In the genomic region with DNA sequence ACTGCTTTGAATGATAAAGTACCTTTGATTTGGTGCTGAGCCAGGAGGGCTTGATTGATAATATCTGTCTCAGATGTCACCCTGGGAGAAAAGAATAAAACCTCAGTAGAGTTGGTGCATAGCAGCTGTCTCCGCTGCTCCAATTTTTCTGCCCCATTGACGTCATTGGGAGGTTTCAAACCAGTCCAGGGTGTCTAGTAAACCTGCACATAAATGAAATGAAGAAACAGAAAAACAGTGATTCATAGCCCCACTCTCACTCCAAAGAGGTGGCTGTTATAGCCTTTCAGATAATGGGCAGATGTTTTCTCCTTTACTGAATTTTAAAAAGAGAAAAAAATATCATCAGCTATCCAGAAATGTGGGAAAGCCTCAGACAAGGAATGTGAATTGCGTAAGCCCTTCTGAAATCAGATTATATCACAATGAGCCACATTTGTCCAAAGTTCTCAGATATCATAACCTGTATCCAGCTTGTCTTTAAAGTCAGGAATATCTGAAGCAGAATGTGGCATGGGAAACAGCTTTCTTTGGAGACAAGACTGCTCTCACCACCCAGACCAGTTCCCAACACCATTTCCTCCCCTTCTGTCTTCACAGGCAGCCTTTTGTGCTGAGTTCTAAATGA, we compare ENCODE assay signal across 8 cellular contexts.
DNase-seq lines count a peak whose midpoint lies in the region; ATAC-seq and TF ChIP-seq lines count a peak whose summit lies in the region.

No MANE protein-coding gene starts in this region.

- no peaks in the 10 kb centered on the region for H3K27me3 ChIP-seq in Peyer's patch

- TF ChIP-seq CTCF in fibroblast of the aortic adventitia (IDR thresholded peaks at IDR 0.05; ENCODE audit: insufficient read depth, low read length) (no peak), Peyer's patch (IDR thresholded peaks at IDR 0.05) (no peak)

- no peaks in the 10 kb centered on the region for H3K36me3 ChIP-seq in Peyer's patch

- peaks cover 4% of the 10 kb centered on the region for H3K9me3 Mint-ChIP-seq in activated CD4-positive, alpha-beta T cell treated with anti-CD3 and anti-CD28 coated beads, Interleukin-2, amount 10 ng/mL, durations not matched to agents 7 days and 5 days
- no peaks in the 10 kb centered on the region for H3K9me3 Mint-ChIP-seq in stimulated activated effector memory CD8-positive, alpha-beta T cell treated with anti-CD3 and anti-CD28 coated beads, Interleukin-12 subunit alpha, Interleukin-12 subunit beta, amount 100 ng/mL, for 72 hours

- no peaks in the 10 kb centered on the region for H3K4me1 ChIP-seq in Peyer's patch

- no peaks in the 10 kb centered on the region for H3K9me3 ChIP-seq in Peyer's patch

- DNase-seq in NCI-H2196 (lab: John Stamatoyannopoulos, UW; ENCODE audit: unreplicated experiment) (peak; percentile 31), NCI-H2196 treated with DMSO at 0.1 percent for 48 hours (lab: John Stamatoyannopoulos, UW; ENCODE audit: unreplicated experiment) (no peak), fibroblast of the aortic adventitia (ENCODE audit: low read depth) (peak; percentile 75), NCI-H2081 treated with DMSO at 0.1 percent for 48 hours (lab: John Stamatoyannopoulos, UW) (no peak), Peyer's patch (no peak)
- peak; percentile 45 for DNase-seq in activated CD4-positive, alpha-beta T cell treated with anti-CD3 and anti-CD28 coated beads, Interleukin-2, amount 10 ng/mL, durations not matched to agents 7 days and 5 days
- no peak for DNase-seq in stimulated activated effector memory CD8-positive, alpha-beta T cell treated with anti-CD3 and anti-CD28 coated beads, Interleukin-12 subunit alpha, Interleukin-12 subunit beta, amount 100 ng/mL, for 72 hours (ENCODE audit: low spot score in 2 of 2)

- H3K27ac Mint-ChIP-seq in activated CD4-positive, alpha-beta T cell treated with anti-CD3 and anti-CD28 coated beads, Interleukin-2, amount 10 ng/mL, durations not matched to agents 7 days and 5 days: peak overlapping the region; percentile 67
- H3K27ac Mint-ChIP-seq in stimulated activated effector memory CD8-positive, alpha-beta T cell treated with anti-CD3 and anti-CD28 coated beads, Interleukin-12 subunit alpha, Interleukin-12 subunit beta, amount 100 ng/mL, for 72 hours: no peak overlapping the region

- H3K36me3 Mint-ChIP-seq in activated CD4-positive, alpha-beta T cell treated with anti-CD3 and anti-CD28 coated beads, Interleukin-2, amount 10 ng/mL, durations not matched to agents 7 days and 5 days (ENCODE audit: low read depth): no peaks in the 10 kb centered on the region
- H3K36me3 Mint-ChIP-seq in stimulated activated effector memory CD8-positive, alpha-beta T cell treated with anti-CD3 and anti-CD28 coated beads, Interleukin-12 subunit alpha, Interleukin-12 subunit beta, amount 100 ng/mL, for 72 hours: no peaks in the 10 kb centered on the region

- H3K4me1 Mint-ChIP-seq in activated CD4-positive, alpha-beta T cell treated with anti-CD3 and anti-CD28 coated beads, Interleukin-2, amount 10 ng/mL, durations not matched to agents 7 days and 5 days: peaks cover 30% of the 10 kb centered on the region
- peaks cover 6% of the 10 kb centered on the region for H3K4me1 Mint-ChIP-seq in stimulated activated effector memory CD8-positive, alpha-beta T cell treated with anti-CD3 and anti-CD28 coated beads, Interleukin-12 subunit alpha, Interleukin-12 subunit beta, amount 100 ng/mL, for 72 hours

- no peak for TF ChIP-seq POLR2A in Peyer's patch (IDR thresholded peaks at IDR 0.05)

- CTCF ChIA-PET in activated CD4-positive, alpha-beta T cell treated with anti-CD3 and anti-CD28 coated beads, Interleukin-2, amount 10 ng/mL, durations not matched to agents 7 days and 5 days (lab: Charles Lee): interaction anchor here (0.6 to 1.7 kb wide), 2 partner anchors 13 to 1362 kb away, joined by 3 read pairs; no protein-coding TSS in a partner anchor

- H3K4me3 Mint-ChIP-seq in activated CD4-positive, alpha-beta T cell treated with anti-CD3 and anti-CD28 coated beads, Interleukin-2, amount 10 ng/mL, durations not matched to agents 7 days and 5 days: peak overlapping the region; percentile 18
- no peak overlapping the region for H3K4me3 Mint-ChIP-seq in stimulated activated effector memory CD8-positive, alpha-beta T cell treated with anti-CD3 and anti-CD28 coated beads, Interleukin-12 subunit alpha, Interleukin-12 subunit beta, amount 100 ng/mL, for 72 hours

- H3K27me3 Mint-ChIP-seq in activated CD4-positive, alpha-beta T cell treated with anti-CD3 and anti-CD28 coated beads, Interleukin-2, amount 10 ng/mL, durations not matched to agents 7 days and 5 days: no peaks in the 10 kb centered on the region

- H3K4me3 ChIP-seq in fibroblast of the aortic adventitia (ENCODE audit: low read depth, low read length): no peak overlapping the region
- no peak overlapping the region for H3K4me3 ChIP-seq in Peyer's patch

- peak; percentile 98 for ATAC-seq in stimulated activated effector memory CD8-positive, alpha-beta T cell treated with anti-CD3 and anti-CD28 coated beads, Interleukin-12 subunit alpha, Interleukin-12 subunit beta, amount 100 ng/mL, for 72 hours
- no peak for ATAC-seq in HG03521 (IDR thresholded peaks at IDR 0.05; ENCODE audit: unreplicated experiment)

- POLR2A ChIA-PET in activated CD4-positive, alpha-beta T cell treated with anti-CD3 and anti-CD28 coated beads, Interleukin-2, amount 10 ng/mL, durations not matched to agents 7 days and 5 days (lab: Charles Lee): no interaction called here

- no peak overlapping the region for H3K27ac ChIP-seq in Peyer's patch

Comparison
In these comparisons a context has a peak if more than half of its experiments do, and no peak if none do; other contexts are left out.
1. DNase-seq: peak in NCI-H2196 (single experiment), activated CD4-positive, alpha-beta T cell treated with anti-CD3 and anti-CD28 coated beads, Interleukin-2, amount 10 ng/mL, durations not matched to agents 7 days and 5 days (single experiment) and fibroblast of the aortic adventitia (single experiment); none in NCI-H2196 treated with DMSO at 0.1 percent for 48 hours (single experiment), stimulated activated effector memory CD8-positive, alpha-beta T cell treated with anti-CD3 and anti-CD28 coated beads, Interleukin-12 subunit alpha, Interleukin-12 subunit beta, amount 100 ng/mL, for 72 hours (0 of 2), NCI-H2081 treated with DMSO at 0.1 percent for 48 hours (single experiment) and Peyer's patch (0 of 3).